Comparison of ENCODE assay signal across 16 cellular contexts in the genomic region with DNA sequence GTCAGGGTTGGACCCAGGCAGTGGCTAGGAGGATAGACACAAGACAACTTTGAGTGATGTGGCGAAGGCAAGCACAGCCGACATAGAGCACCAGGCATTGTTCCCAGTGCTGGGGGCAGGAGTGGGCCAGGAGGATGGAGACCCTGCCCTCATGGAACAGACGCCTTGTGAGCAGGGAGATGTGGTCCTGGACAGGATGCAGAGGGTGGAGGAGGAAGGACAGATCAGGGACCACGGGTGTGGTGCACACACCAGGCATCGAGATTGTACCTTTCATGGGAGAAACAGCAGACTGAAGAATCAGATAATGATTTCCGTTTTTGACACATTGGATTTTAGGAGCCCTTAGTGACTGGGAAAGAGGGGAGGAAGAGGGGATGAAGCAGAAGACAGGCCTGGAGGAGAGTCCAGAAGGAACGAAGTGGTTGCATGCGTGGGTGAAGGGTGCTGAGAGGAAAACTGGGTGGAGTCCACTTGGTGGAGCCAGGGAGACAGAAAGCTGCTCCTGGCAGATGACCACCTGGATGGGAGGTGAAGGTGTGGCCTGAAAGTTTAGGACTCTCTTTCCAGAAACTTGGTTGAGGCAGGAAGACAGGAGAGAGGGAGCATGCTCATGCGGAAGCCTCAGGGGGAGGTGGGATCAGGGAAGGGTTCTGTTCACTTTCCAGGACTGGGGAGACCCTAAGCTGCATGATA. TPM values are rescaled to one million over a fixed set of nuclear protein-coding genes. Genes with fewer than 3 reads are reported as not detected.
A peak's percentile ranks its signal among the peaks of the same experiment; 100 is the strongest.
DNase-seq lines count a peak whose midpoint lies in the region; ATAC-seq and TF ChIP-seq lines count a peak whose summit lies in the region.
"Had no signal": no experiment of that assay in that cellular context is flagged by ENCODE, and none has a peak within 500 bp of the region (broad histone marks: within the 10 kb centered on the region; RNA-seq: fewer than 3 reads in every experiment).

No MANE protein-coding gene starts in this region.

- POLR2A ChIA-PET in activated CD8-positive, alpha-beta T cell treated with anti-CD3 and anti-CD28 coated beads, Interleukin-2, amount 10 ng/mL, durations not matched to agents 7 days and 5 days (lab: Charles Lee): no interaction called here

- no peak overlapping the region for H3K4me3 ChIP-seq in CD4-positive, CD25-positive, alpha-beta regulatory T cell (ENCODE audit: low read depth, low read length)
- no peak overlapping the region for H3K4me3 ChIP-seq in breast epithelium
- H3K4me3 ChIP-seq: BLaER1 had no signal

- peaks cover 55% of the 10 kb centered on the region for H3K36me3 ChIP-seq in CD4-positive, CD25-positive, alpha-beta regulatory T cell (ENCODE audit: control insufficient read depth, insufficient read depth, low read length)
- no peaks in the 10 kb centered on the region for H3K36me3 ChIP-seq in breast epithelium

- peaks cover 6% of the 10 kb centered on the region for H3K4me1 Mint-ChIP-seq in T-helper 2 cell treated with Interferon-gamma antibody and Interleukin-4, amounts not matched to agents 5 μg/mL and 100 μg/mL, for 36 hours (ENCODE audit: low read depth)
- H3K4me1 Mint-ChIP-seq in CD4-positive, CD25-positive, alpha-beta regulatory T cell: peaks cover 0 to 8% (median 3%) of the 10 kb centered on the region in 4 donors
- H3K4me1 Mint-ChIP-seq in activated CD8-positive, alpha-beta T cell treated with anti-CD3 and anti-CD28 coated beads, Interleukin-2, amount 10 ng/mL, durations not matched to agents 7 days and 5 days (ENCODE audit: low read depth): peaks cover 8% of the 10 kb centered on the region
- H3K4me1 Mint-ChIP-seq in effector memory CD8-positive, alpha-beta T cell (ENCODE audit: low read depth in 2 of 2): peaks cover 7 to 21% of the 10 kb centered on the region in 2 donors

- no peaks in the 10 kb centered on the region for H3K9me3 ChIP-seq in CD4-positive, CD25-positive, alpha-beta regulatory T cell (ENCODE audit: control insufficient read depth in 2 of 2, low read length in 2 of 2)
- H3K9me3 ChIP-seq in breast epithelium: no peaks in the 10 kb centered on the region
- H3K9me3 ChIP-seq: BLaER1 had no signal

- no peaks in the 10 kb centered on the region for H3K27me3 Mint-ChIP-seq in T-helper 2 cell treated with Interferon-gamma antibody and Interleukin-4, amounts not matched to agents 5 μg/mL and 100 μg/mL, for 36 hours (ENCODE audit: low read depth)
- peaks cover 4% of the 10 kb centered on the region for H3K27me3 Mint-ChIP-seq in CD4-positive, CD25-positive, alpha-beta regulatory T cell
- H3K27me3 Mint-ChIP-seq in activated CD8-positive, alpha-beta T cell treated with anti-CD3 and anti-CD28 coated beads, Interleukin-2, amount 10 ng/mL, durations not matched to agents 7 days and 5 days (ENCODE audit: low read depth): no peaks in the 10 kb centered on the region
- no peaks in the 10 kb centered on the region for H3K27me3 Mint-ChIP-seq in effector memory CD8-positive, alpha-beta T cell

- no peaks in the 10 kb centered on the region for H3K9me3 Mint-ChIP-seq in T-helper 2 cell treated with Interferon-gamma antibody and Interleukin-4, amounts not matched to agents 5 μg/mL and 100 μg/mL, for 36 hours
- peaks cover 0 to 6% (median 0%) of the 10 kb centered on the region in 7 donors for H3K9me3 Mint-ChIP-seq in CD4-positive, CD25-positive, alpha-beta regulatory T cell
- H3K9me3 Mint-ChIP-seq in activated CD8-positive, alpha-beta T cell treated with anti-CD3 and anti-CD28 coated beads, Interleukin-2, amount 10 ng/mL, durations not matched to agents 7 days and 5 days (ENCODE audit: insufficient read depth): no peaks in the 10 kb centered on the region
- no peaks in the 10 kb centered on the region for H3K9me3 Mint-ChIP-seq in effector memory CD8-positive, alpha-beta T cell

- ATAC-seq in CD4-positive, CD25-positive, alpha-beta regulatory T cell (ENCODE audit: low read depth in 2 of 2): no peak
- no peak for ATAC-seq in activated CD8-positive, alpha-beta T cell treated with anti-CD3 and anti-CD28 coated beads, Interleukin-2, amount 10 ng/mL, durations not matched to agents 7 days and 5 days
- ATAC-seq in effector memory CD8-positive, alpha-beta T cell (replicated peaks): no peak
- ATAC-seq in HG03442 (IDR thresholded peaks at IDR 0.05; ENCODE audit: unreplicated experiment): no peak
- ATAC-seq in left ventricle myocardium superior: no peak

- no peak for DNase-seq in T-helper 2 cell treated with Interferon-gamma antibody and Interleukin-4, amounts not matched to agents 5 μg/mL and 100 μg/mL, for 36 hours (ENCODE audit: low spot score)
- DNase-seq in T-helper 2 cell: no peak
- no peak for DNase-seq in CD4-positive, CD25-positive, alpha-beta regulatory T cell
- no peak for DNase-seq in activated CD8-positive, alpha-beta T cell treated with anti-CD3 and anti-CD28 coated beads, Interleukin-2, amount 10 ng/mL, durations not matched to agents 7 days and 5 days
- no peak for DNase-seq in effector memory CD8-positive, alpha-beta T cell
- no peak for DNase-seq in breast epithelium (ENCODE audit: low spot score in 2 of 2)
- DNase-seq in left ventricle myocardium superior: no peak
- DNase-seq: 8988T, COR-L47, HCEC 1CT, NCI-H1417 treated with DMSO at 0.1 percent for 48 hours, NCI-H2029, NCI-H2171 treated with DMSO at 0.1 percent for 48 hours, NCI-H774 had no signal

- H3K36me3 Mint-ChIP-seq in T-helper 2 cell treated with Interferon-gamma antibody and Interleukin-4, amounts not matched to agents 5 μg/mL and 100 μg/mL, for 36 hours (ENCODE audit: low read depth): peaks cover 47% of the 10 kb centered on the region
- H3K36me3 Mint-ChIP-seq in CD4-positive, CD25-positive, alpha-beta regulatory T cell: peaks cover 25% of the 10 kb centered on the region
- H3K36me3 Mint-ChIP-seq in activated CD8-positive, alpha-beta T cell treated with anti-CD3 and anti-CD28 coated beads, Interleukin-2, amount 10 ng/mL, durations not matched to agents 7 days and 5 days (ENCODE audit: low read depth): peaks cover 44% of the 10 kb centered on the region
- H3K36me3 Mint-ChIP-seq in effector memory CD8-positive, alpha-beta T cell (ENCODE audit: insufficient read depth): peaks cover 71% of the 10 kb centered on the region

- no peaks in the 10 kb centered on the region for H3K4me1 ChIP-seq in CD4-positive, CD25-positive, alpha-beta regulatory T cell (ENCODE audit: control insufficient read depth, insufficient read depth, low read length, poor library complexity, severe bottlenecking)
- H3K4me1 ChIP-seq in breast epithelium: no peaks in the 10 kb centered on the region

- H3K27ac ChIP-seq in CD4-positive, CD25-positive, alpha-beta regulatory T cell (ENCODE audit: insufficient read depth, low read length, poor library complexity, severe bottlenecking): no peak overlapping the region
- no peak overlapping the region for H3K27ac ChIP-seq in breast epithelium
- H3K27ac ChIP-seq: BLaER1 had no signal

- no peak for TF ChIP-seq POLR2A in breast epithelium (IDR thresholded peaks at IDR 0.05)

- no peak for TF ChIP-seq CTCF in breast epithelium (IDR thresholded peaks at IDR 0.05)

- H3K27me3 ChIP-seq in CD4-positive, CD25-positive, alpha-beta regulatory T cell (ENCODE audit: control insufficient read depth, insufficient read depth, low read length): no peaks in the 10 kb centered on the region
- H3K27me3 ChIP-seq in breast epithelium: peaks cover 0 to 50% of the 10 kb centered on the region in 2 donors
- H3K27me3 ChIP-seq: BLaER1 had no signal

- peak overlapping the region; percentile 69 for H3K27ac Mint-ChIP-seq in T-helper 2 cell treated with Interferon-gamma antibody and Interleukin-4, amounts not matched to agents 5 μg/mL and 100 μg/mL, for 36 hours
- peak overlapping the region in 2 of 3 donors; percentile 78 to 82 for H3K27ac Mint-ChIP-seq in CD4-positive, CD25-positive, alpha-beta regulatory T cell
- peak overlapping the region; percentile 46 for H3K27ac Mint-ChIP-seq in activated CD8-positive, alpha-beta T cell treated with anti-CD3 and anti-CD28 coated beads, Interleukin-2, amount 10 ng/mL, durations not matched to agents 7 days and 5 days
- peak overlapping the region; percentile 78 to 79 for H3K27ac Mint-ChIP-seq in effector memory CD8-positive, alpha-beta T cell

- H3K4me3 Mint-ChIP-seq in T-helper 2 cell treated with Interferon-gamma antibody and Interleukin-4, amounts not matched to agents 5 μg/mL and 100 μg/mL, for 36 hours: no peak overlapping the region
- no peak overlapping the region for H3K4me3 Mint-ChIP-seq in CD4-positive, CD25-positive, alpha-beta regulatory T cell
- no peak overlapping the region for H3K4me3 Mint-ChIP-seq in activated CD8-positive, alpha-beta T cell treated with anti-CD3 and anti-CD28 coated beads, Interleukin-2, amount 10 ng/mL, durations not matched to agents 7 days and 5 days
- H3K4me3 Mint-ChIP-seq in effector memory CD8-positive, alpha-beta T cell: no peak overlapping the region

- intact Hi-C loops in breast epithelium (cut with DNase I; ENCODE audit: low total_unique reads) (no loop called here), left ventricle myocardium superior (cut with micrococcal nuclease) (no loop called here)

- CTCF ChIA-PET in activated CD8-positive, alpha-beta T cell treated with anti-CD3 and anti-CD28 coated beads, Interleukin-2, amount 10 ng/mL, durations not matched to agents 7 days and 5 days (lab: Charles Lee): interaction anchor here (1.6 kb wide), 1 partner anchor 171 kb away, joined by 3 read pairs; no protein-coding TSS in a partner anchor

RNA-seq across cellular contexts. Expression of a gene that starts 27.9 kb away (rescaled TPM):
- total RNA-seq in CD4-positive, CD25-positive, alpha-beta regulatory T cell: not detected
- not detected for polyA plus RNA-seq in CD4-positive, CD25-positive, alpha-beta regulatory T cell
- under 1 TPM; 0.31 to 0.37 TPM for total RNA-seq in activated CD8-positive, alpha-beta T cell treated with anti-CD3 and anti-CD28 coated beads, Interleukin-2, amount 10 ng/mL, durations not matched to agents 7 days and 5 days
- not detected for total RNA-seq in breast epithelium
- total RNA-seq in left ventricle myocardium superior: not detected
